9 cellular contexts compared by ENCODE assay signal in genomic region chr2:144508162-144508765, GRCh38. TPM values are rescaled to one million over a fixed set of nuclear protein-coding genes. Genes with fewer than 3 reads are reported as not detected.
DNase-seq lines count a peak whose midpoint lies in the region; ATAC-seq, FAIRE-seq and TF ChIP-seq lines count a peak whose summit lies in the region.
"Had no signal": no experiment of that assay in that cellular context is flagged by ENCODE, and none has a peak within 500 bp of the region (broad histone marks: within the 10 kb centered on the region; RNA-seq: fewer than 3 reads in every experiment).

No MANE protein-coding gene starts in this region.

- H3K27me3 ChIP-seq in SK-N-SH (ENCODE audit: insufficient read depth), result no peaks in the 10 kb centered on the region
- no peaks in the 10 kb centered on the region for H3K27me3 ChIP-seq in thyroid gland

- POLR2A ChIA-PET in SK-N-SH (lab: Yijun Ruan, JAX), result no interaction called here

- ATAC-seq in SK-N-SH treated with all-trans-retinoic acid at 6 μM for 48 hours (no peak), left lobe of liver (no peak)

- no peak for TF ChIP-seq EP300 in SK-N-SH (IDR thresholded peaks at IDR 0.05; ENCODE audit: borderline replicate concordance in 1 of 2, low read depth in 1 of 2, low read length in 1 of 2)

- CTCF ChIA-PET in SK-N-SH (lab: Yijun Ruan, JAX), result no interaction called here

- peaks cover 49 to 57% of the 10 kb centered on the region in 2 experiments for H3K4me1 ChIP-seq in SK-N-SH (ENCODE audit: control insufficient read depth in 1 of 2, insufficient read depth in 2 of 2, low read depth in 1 of 2, low read length in 1 of 2)
- peaks cover 0 to 23% of the 10 kb centered on the region in 2 donors for H3K4me1 ChIP-seq in thyroid gland

- TF ChIP-seq CTCF in SK-N-SH (IDR thresholded peaks at IDR 0.05) (no peak), astrocyte of the spinal cord (IDR thresholded peaks at IDR 0.05; ENCODE audit: low read depth, low read length) (no peak), thyroid gland (IDR thresholded peaks at IDR 0.05) (no peak), D721Med (IDR thresholded peaks at IDR 0.05; ENCODE audit: insufficient read depth, missing control alignments) (no peak)

- no peak for TF ChIP-seq RAD21 in SK-N-SH (IDR thresholded peaks at IDR 0.05; ENCODE audit: low read length)

- TF ChIP-seq POLR2A in thyroid gland (IDR thresholded peaks at IDR 0.05), result no peak

- peaks cover 100% of the 10 kb centered on the region for H3K79me2 ChIP-seq in SK-N-SH (ENCODE audit: insufficient read depth)

- 87% methylated on average over 15 of the region's 15 CpGs for WGBS in SK-N-SH (ENCODE audit: low lambda C conversion rate)
- WGBS in thyroid gland, 2 donors, result 76 to 81% methylated on average over 15 of the region's 15 CpGs

- DNase-seq in SK-N-SH (no peak), astrocyte of the spinal cord (ENCODE audit: low read depth, low spot score) (peak; percentile 20), medulla oblongata (ENCODE audit: extremely low spot score) (peak; percentile 86), thyroid gland (no peak), left lobe of liver (ENCODE audit: low spot score) (no peak), NCI-H1417 (lab: John Stamatoyannopoulos, UW) (no peak), D721Med (ENCODE audit: insufficient read length, low spot score) (no peak)
- DNase-seq: activated CD8-positive, alpha-beta memory T cell treated with anti-CD3 and anti-CD28 coated beads for 24 hours had no signal

- H3K36me3 ChIP-seq in SK-N-SH (replicated peaks in 1 of 2; ENCODE audit: control insufficient read depth in 1 of 2, insufficient read depth in 2 of 2, low read length in 1 of 2), result peaks cover 4 to 23% of the 10 kb centered on the region in 2 experiments
- H3K36me3 ChIP-seq in thyroid gland, result no peaks in the 10 kb centered on the region

- no peaks in the 10 kb centered on the region for H3K9me2 ChIP-seq in SK-N-SH

- H3K9me3 ChIP-seq in SK-N-SH (no peaks in the 10 kb centered on the region), thyroid gland (no peaks in the 10 kb centered on the region)

- H3K4me2 ChIP-seq in SK-N-SH, result 0 out of 2 replicates have a peak overlapping the region, but pooled peaks have one; percentile 45

- H2AFZ ChIP-seq in SK-N-SH (ENCODE audit: low read depth), result no peak overlapping the region

- intact Hi-C loops in thyroid gland (cut with DNase I), result no loop called here

- no peaks in the 10 kb centered on the region for H3F3A ChIP-seq in SK-N-SH (replicated peaks; ENCODE audit: insufficient read depth)

- no peak overlapping the region for H3K4me3 ChIP-seq in SK-N-SH (ENCODE audit: low read depth in 2 of 2, low read length in 1 of 2)
- no peak overlapping the region for H3K4me3 ChIP-seq in astrocyte of the spinal cord (ENCODE audit: low read depth, low read length)
- H3K4me3 ChIP-seq in thyroid gland (replicated peaks in 1 of 3), result no peak overlapping the region

- in situ Hi-C loops in astrocyte of the spinal cord (cut with HindIII; ENCODE audit: low sequenced_read_pairs), result no loop called here

- peaks cover 79% of the 10 kb centered on the region for H4K20me1 ChIP-seq in SK-N-SH (ENCODE audit: insufficient read depth)

- H3K27ac ChIP-seq in SK-N-SH (ENCODE audit: low read depth in 2 of 2, low read length in 1 of 2), result no peak overlapping the region; a peak in 2 of 4 replicates
- peak overlapping the region; percentile 56 to 94 (median 89) for H3K27ac ChIP-seq in thyroid gland

- H3K9ac ChIP-seq in SK-N-SH, result no peak overlapping the region

- FAIRE-seq in D721Med (lab: Jason Lieb, UNC), result no peak

TF ChIP-seq in SK-N-SH, 30 proteins besides CTCF, POLR2A, EP300 and RAD21:
- TF ChIP-seq MAX (IDR thresholded peaks at IDR 0.05; ENCODE audit: low read depth) (no peak), EZH2phosphoT487 (IDR thresholded peaks at IDR 0.05; ENCODE audit: borderline replicate concordance, low read depth) (no peak), SMC3 (IDR thresholded peaks at IDR 0.05; ENCODE audit: low read depth, low read length) (no peak), NRF1 (IDR thresholded peaks at IDR 0.05; ENCODE audit: low read depth, low read length) (no peak)
TF ChIP-seq in SK-N-SH: peak in this region for 0.

TF ChIP-seq in SK-N-SH treated with all-trans-retinoic acid at 6 μM for 48 hours, 23 proteins besides CTCF, POLR2A, EP300 and RAD21:
- no peak for TF ChIP-seq ZNF70 (CRISPR knock-in tag; IDR thresholded peaks at IDR 0.05)
- no peak for TF ChIP-seq ZFP3 (CRISPR knock-in tag; IDR thresholded peaks at IDR 0.05)
TF ChIP-seq in SK-N-SH treated with all-trans-retinoic acid at 6 μM for 48 hours: peak in this region for 0.

RNA-seq across cellular contexts. Expression of gene ZEB2, which starts 11.7 kb away (rescaled TPM):
- 16.3 and 20.5 TPM in 2 replicates for polyA plus RNA-seq in SK-N-SH (2012; rRNA removed)
- 16.9 and 17.6 TPM in 2 replicates for polyA plus RNA-seq in SK-N-SH (2012; cell fraction: cytosol; rRNA removed)
- polyA plus RNA-seq in SK-N-SH (2012; cell fraction: nucleus; rRNA removed), result 24.6 and 25.9 TPM in 2 replicates
- total RNA-seq in thyroid gland (10 to 100 TPM; 21.7 to 52.1 (median 37.9) TPM), left lobe of liver (19.3 TPM)

Comparison
In these comparisons a context has a peak if more than half of its experiments do, and no peak if none do; other contexts are left out.
1. DNase-seq: peak in astrocyte of the spinal cord (single experiment) and medulla oblongata (single experiment); none in SK-N-SH (single experiment), thyroid gland (0 of 2), left lobe of liver (single experiment), NCI-H1417 (0 of 3) and D721Med (single experiment).
2. H3K27ac ChIP-seq: peak in thyroid gland (3 of 3); none in SK-N-SH (0 of 2).